1 cellular context compared by ENCODE assay signal in genomic region chr11:33912405-33913361, GRCh38.
TF ChIP-seq lines count a peak whose summit lies in the region.

No MANE protein-coding gene starts in this region.

TF ChIP-seq in GM12878, 131 proteins besides CTCF, POLR2A, EP300 and RAD21 (continued from another document and continues in another):
- TF ChIP-seq RFX5 (IDR thresholded peaks at IDR 0.05; ENCODE audit: low read depth, low read length) (no peak), ZNF687 (IDR thresholded peaks at IDR 0.05) (no peak), ZBTB11 (CRISPR knock-in tag; IDR thresholded peaks at IDR 0.05) (no peak), HDAC6 (IDR thresholded peaks at IDR 0.05; ENCODE audit: unreplicated experiment) (no peak), ZNF207 (IDR thresholded peaks at IDR 0.05; ENCODE audit: borderline replicate concordance) (no peak), MYB (IDR thresholded peaks at IDR 0.05; ENCODE audit: borderline replicate concordance, low read depth, low read length) (no peak), TCF12 (IDR thresholded peaks at IDR 0.05; ENCODE audit: low read depth, low read length) (no peak), BHLHE40 (IDR thresholded peaks at IDR 0.05; ENCODE audit: borderline replicate concordance in 1 of 2, low read depth in 2 of 2, low read length in 1 of 2) (peak in 1 of 2 experiments; percentile 39; a peak in 1 of 4 replicates), ATF2 (IDR thresholded peaks at IDR 0.05; ENCODE audit: low read length) (peak; percentile 35; the same call in 1 of the 2 replicates), RUNX3 (IDR thresholded peaks at IDR 0.05; ENCODE audit: low read length) (peak; percentile 71), POLR2AphosphoS5 (IDR thresholded peaks at IDR 0.05; ENCODE audit: low read length) (0 out of 2 replicates have a peak, but pooled peaks have one; percentile 42), CBFB (IDR thresholded peaks at IDR 0.05; ENCODE audit: low read depth) (no peak; the same call in 1 of the 2 replicates), SIN3A (IDR thresholded peaks at IDR 0.05; ENCODE audit: low read depth, low read length) (no peak), RAD51 (IDR thresholded peaks at IDR 0.05) (no peak), CHD1 (IDR thresholded peaks at IDR 0.05; ENCODE audit: low read depth, low read length) (no peak), EZH2 (IDR thresholded peaks at IDR 0.05; ENCODE audit: borderline replicate concordance, control insufficient read depth, low read depth, low read length) (no peak), BCL11A (IDR thresholded peaks at IDR 0.05; ENCODE audit: low read depth, low read length) (no peak; the same call in none of the 2 replicates), CHD2 (IDR thresholded peaks at IDR 0.05; ENCODE audit: borderline replicate concordance, low read depth, low read length) (no peak), E4F1 (IDR thresholded peaks at IDR 0.05; ENCODE audit: borderline replicate concordance, partially characterized antibody) (no peak), TCF7 (IDR thresholded peaks at IDR 0.05; ENCODE audit: borderline replicate concordance) (no peak), IKZF2 (IDR thresholded peaks at IDR 0.05) (peak; percentile 47 to 54; a peak in 3 of 4 replicates), SREBF1 (IDR thresholded peaks at IDR 0.05; ENCODE audit: low read length) (no peak), NFXL1 (IDR thresholded peaks at IDR 0.05; ENCODE audit: borderline replicate concordance) (no peak), TBL1XR1 (IDR thresholded peaks at IDR 0.05; ENCODE audit: low read depth, low read length) (0 out of 2 replicates have a peak, but pooled peaks have one; percentile 43), ASH2L (IDR thresholded peaks at IDR 0.05; ENCODE audit: borderline replicate concordance, low read depth) (no peak), PRDM15 (CRISPR knock-in tag; IDR thresholded peaks at IDR 0.05) (no peak), NFYA (IDR thresholded peaks at IDR 0.05; ENCODE audit: borderline replicate concordance, low read depth, low read length) (no peak), NBN (IDR thresholded peaks at IDR 0.05) (0 out of 2 replicates have a peak, but pooled peaks have one; percentile 38), HSF1 (IDR thresholded peaks at IDR 0.05; ENCODE audit: low read depth, low read length) (no peak), ETV6 (conservative IDR thresholded peaks at IDR 0.05 in 1 of 2, IDR thresholded peaks at IDR 0.05 in 1 of 2; ENCODE audit: borderline replicate concordance in 1 of 2, low read depth in 1 of 2) (no peak), USF1 (IDR thresholded peaks at IDR 0.05; ENCODE audit: borderline replicate concordance, extremely low read length, insufficient read depth, low read depth, low read length) (no peak), FOXM1 (IDR thresholded peaks at IDR 0.05; ENCODE audit: low read depth, low read length) (no peak), FOS (IDR thresholded peaks at IDR 0.05; ENCODE audit: borderline replicate concordance, extremely low read depth, insufficient read length) (no peak), SPI1 (IDR thresholded peaks at IDR 0.05; ENCODE audit: borderline replicate concordance, insufficient read depth, low read depth, low read length) (no peak), BACH1 (IDR thresholded peaks at IDR 0.05; ENCODE audit: borderline replicate concordance) (no peak), NR2F1 (conservative IDR thresholded peaks at IDR 0.05) (no peak), ELK1 (IDR thresholded peaks at IDR 0.05; ENCODE audit: low read depth, low read length) (no peak), SRF (IDR thresholded peaks at IDR 0.05; ENCODE audit: low read depth in 2 of 2, low read length in 2 of 2) (no peak), BRCA1 (IDR thresholded peaks at IDR 0.05; ENCODE audit: low read depth, low read length) (no peak), CBX5 (IDR thresholded peaks at IDR 0.05; ENCODE audit: low read depth) (0 out of 2 replicates have a peak, but pooled peaks have one; percentile 53), SMARCA5 (IDR thresholded peaks at IDR 0.05) (0 out of 2 replicates have a peak, but pooled peaks have one; percentile 27), LARP7 (IDR thresholded peaks at IDR 0.05) (no peak), GATAD2B (conservative IDR thresholded peaks at IDR 0.05; ENCODE audit: low read depth) (no peak)
